Comparison of ENCODE assay signal across 14 cellular contexts in the genomic region with DNA sequence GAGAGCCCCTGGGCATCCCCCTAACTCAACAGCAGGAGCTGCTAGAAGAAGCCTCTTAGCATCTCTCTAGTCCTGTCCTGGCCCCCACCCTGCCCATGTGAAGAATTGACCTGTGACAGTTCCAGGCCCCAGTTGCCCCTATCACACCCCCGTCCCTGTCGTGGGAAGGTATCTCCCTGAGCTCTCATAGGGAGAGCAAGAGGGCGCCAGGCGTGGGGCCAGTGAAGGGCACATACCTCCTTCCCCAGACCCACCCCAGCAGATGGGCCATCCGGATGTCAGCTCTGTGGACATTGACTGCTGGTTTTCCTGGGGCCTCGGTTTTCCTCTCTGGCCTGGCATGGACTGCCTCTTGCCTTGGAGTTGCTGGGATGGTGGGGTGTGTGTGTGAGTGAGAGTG. TPM values are rescaled to one million over a fixed set of nuclear protein-coding genes. Genes with fewer than 3 reads are reported as not detected.
DNase-seq lines count a peak whose midpoint lies in the region; ATAC-seq and TF ChIP-seq lines count a peak whose summit lies in the region.
"Had no signal": no experiment of that assay in that cellular context is flagged by ENCODE, and none has a peak within 500 bp of the region (broad histone marks: within the 10 kb centered on the region; RNA-seq: fewer than 3 reads in every experiment).

No MANE protein-coding gene starts in this region.

- CTCF ChIA-PET in activated CD4-positive, alpha-beta memory T cell treated with anti-CD3 and anti-CD28 coated beads, Interleukin-2, amount 10 ng/mL, durations not matched to agents 7 days and 5 days (lab: Charles Lee), result interaction anchor here (1.7 kb wide), 1 partner anchor 22 kb away, joined by 3 read pairs; no protein-coding TSS in a partner anchor

- H3K27me3 Mint-ChIP-seq in activated naive CD4-positive, alpha-beta T cell treated with anti-CD3 and anti-CD28 coated beads, Interleukin-2, amount 50 U/mL, for 24 hours, result no peaks in the 10 kb centered on the region
- no peaks in the 10 kb centered on the region for H3K27me3 Mint-ChIP-seq in activated CD4-positive, alpha-beta memory T cell treated with anti-CD3 and anti-CD28 coated beads, Interleukin-2, amount 10 ng/mL, durations not matched to agents 7 days and 5 days

- H3K9me3 ChIP-seq in upper lobe of left lung (no peaks in the 10 kb centered on the region), testis (no peaks in the 10 kb centered on the region)
- H3K9me3 ChIP-seq: right lobe of liver had no signal

- peak overlapping the region; percentile 48 for H3K27ac Mint-ChIP-seq in activated naive CD4-positive, alpha-beta T cell treated with anti-CD3 and anti-CD28 coated beads, Interleukin-2, amount 50 U/mL, for 24 hours
- peak overlapping the region; percentile 94 for H3K27ac Mint-ChIP-seq in activated CD4-positive, alpha-beta memory T cell treated with anti-CD3 and anti-CD28 coated beads, Interleukin-2, amount 10 ng/mL, durations not matched to agents 7 days and 5 days

- no peaks in the 10 kb centered on the region for H3K9me3 Mint-ChIP-seq in activated naive CD4-positive, alpha-beta T cell treated with anti-CD3 and anti-CD28 coated beads, Interleukin-2, amount 50 U/mL, for 24 hours
- H3K9me3 Mint-ChIP-seq in activated CD4-positive, alpha-beta memory T cell treated with anti-CD3 and anti-CD28 coated beads, Interleukin-2, amount 10 ng/mL, durations not matched to agents 7 days and 5 days, result no peaks in the 10 kb centered on the region
- H3K9me3 Mint-ChIP-seq: neural crest cell had no signal

- no peak for TF ChIP-seq CTCF in upper lobe of left lung (IDR thresholded peaks at IDR 0.05)
- no peak for TF ChIP-seq CTCF in testis (IDR thresholded peaks at IDR 0.05)

- POLR2A ChIA-PET in activated CD4-positive, alpha-beta memory T cell treated with anti-CD3 and anti-CD28 coated beads, Interleukin-2, amount 10 ng/mL, durations not matched to agents 7 days and 5 days (lab: Charles Lee), result interaction anchor here (1.0 to 6.6 kb wide), 5 partner anchors 16 to 30 kb away, joined by 4 to 63 read pairs (median 24); a partner anchor contains a TSS

- H3K4me3 ChIP-seq in upper lobe of left lung (no peak overlapping the region), testis (no peak overlapping the region)
- H3K4me3 ChIP-seq: right lobe of liver had no signal

- H3K4me1 Mint-ChIP-seq in activated naive CD4-positive, alpha-beta T cell treated with anti-CD3 and anti-CD28 coated beads, Interleukin-2, amount 50 U/mL, for 24 hours, result peaks cover 76% of the 10 kb centered on the region
- H3K4me1 Mint-ChIP-seq in activated CD4-positive, alpha-beta memory T cell treated with anti-CD3 and anti-CD28 coated beads, Interleukin-2, amount 10 ng/mL, durations not matched to agents 7 days and 5 days, result peaks cover 83% of the 10 kb centered on the region

- peak overlapping the region; percentile 43 for H3K27ac ChIP-seq in layer of hippocampus (ENCODE audit: low read depth, low read length)
- H3K27ac ChIP-seq in upper lobe of left lung, result peak overlapping the region in 3 of 4 donors; percentile 19 to 80 (median 67)
- H3K27ac ChIP-seq in testis, result no peak overlapping the region

- peak overlapping the region; percentile 12 for H3K4me3 Mint-ChIP-seq in activated naive CD4-positive, alpha-beta T cell treated with anti-CD3 and anti-CD28 coated beads, Interleukin-2, amount 50 U/mL, for 24 hours
- no peak overlapping the region for H3K4me3 Mint-ChIP-seq in activated CD4-positive, alpha-beta memory T cell treated with anti-CD3 and anti-CD28 coated beads, Interleukin-2, amount 10 ng/mL, durations not matched to agents 7 days and 5 days
- H3K4me3 Mint-ChIP-seq: neural crest cell had no signal

- H3K27me3 ChIP-seq in layer of hippocampus (ENCODE audit: control insufficient read depth, insufficient read depth, low read length) (no peaks in the 10 kb centered on the region), upper lobe of left lung (no peaks in the 10 kb centered on the region), testis (no peaks in the 10 kb centered on the region)
- H3K27me3 ChIP-seq: right lobe of liver had no signal

- TF ChIP-seq POLR2A in upper lobe of left lung (IDR thresholded peaks at IDR 0.05) (no peak), testis (IDR thresholded peaks at IDR 0.05) (no peak)

- DNase-seq in activated naive CD4-positive, alpha-beta T cell (lab: John Stamatoyannopoulos, UW), result no peak
- DNase-seq in activated CD4-positive, alpha-beta memory T cell treated with anti-CD3 and anti-CD28 coated beads, Interleukin-2, amount 10 ng/mL, durations not matched to agents 7 days and 5 days, result no peak
- no peak for DNase-seq in upper lobe of left lung
- no peak for DNase-seq in testis
- DNase-seq: left ventricle myocardium superior; NCI-H1105; right lobe of liver; SHP77 treated with DMSO at 0.1 percent for 48 hours; stimulated activated naive CD4-positive, alpha-beta T cell treated with Interleukin-2 at 50 U/mL for 16 hours had no signal

- no peak for TF ChIP-seq EP300 in upper lobe of left lung (IDR thresholded peaks at IDR 0.05)

- WGBS in upper lobe of left lung, 2 donors, result 78 to 86% methylated on average over 1 to 6 of the region's 6 CpGs
- 72 to 85% methylated on average over 4 to 6 of the region's 6 CpGs for WGBS in testis, 2 donors

- intact Hi-C loops in testis (cut with DNase I; ENCODE audit: low total_unique reads), result no loop called here

- peaks cover 31% of the 10 kb centered on the region for H3K36me3 Mint-ChIP-seq in activated naive CD4-positive, alpha-beta T cell treated with anti-CD3 and anti-CD28 coated beads, Interleukin-2, amount 50 U/mL, for 24 hours
- peaks cover 57% of the 10 kb centered on the region for H3K36me3 Mint-ChIP-seq in activated CD4-positive, alpha-beta memory T cell treated with anti-CD3 and anti-CD28 coated beads, Interleukin-2, amount 10 ng/mL, durations not matched to agents 7 days and 5 days (ENCODE audit: low read depth)

- H3K4me1 ChIP-seq in upper lobe of left lung (peaks cover 43 to 58% (median 48%) of the 10 kb centered on the region in 4 donors), testis (peaks cover 31% of the 10 kb centered on the region)

- ATAC-seq in upper lobe of left lung (ENCODE audit: low FRiP score in 2 of 2) (no peak), GM18498 (IDR thresholded peaks at IDR 0.05; ENCODE audit: unreplicated experiment) (no peak), HG03280 (IDR thresholded peaks at IDR 0.05; ENCODE audit: unreplicated experiment) (no peak)

- H3K36me3 ChIP-seq in upper lobe of left lung (peaks cover 0 to 5% (median under 1%) of the 10 kb centered on the region in 4 donors), testis (ENCODE audit: low read depth, missing control alignments) (no peaks in the 10 kb centered on the region)
- H3K36me3 ChIP-seq: right lobe of liver had no signal

RNA-seq across cellular contexts. Expression of a gene that starts 29.5 kb away (rescaled TPM):
- total RNA-seq in activated CD4-positive, alpha-beta memory T cell treated with anti-CD3 and anti-CD28 coated beads, Interleukin-2, amount 10 ng/mL, durations not matched to agents 7 days and 5 days, result 100 to 1,000 TPM; 193 to 208 TPM
- total RNA-seq in upper lobe of left lung, result 100 to 1,000 TPM in 2 of 6 donors, 10 to 100 TPM in 4; 29.8 to 148 (median 69.9) TPM
- total RNA-seq in testis, result 10 to 100 TPM in 1 of 2 donors, 1 to 10 TPM in 1; 5.0 to 13.0 TPM
- polyA plus RNA-seq in testis (ENCODE audit: insufficient read depth, low read depth, low replicate concordance), result 13.7 TPM

Comparison
In these comparisons a context has a peak if more than half of its experiments do, and no peak if none do; other contexts are left out.
1. H3K27ac ChIP-seq: peak in layer of hippocampus (single experiment) and upper lobe of left lung (3 of 4); none in testis (0 of 2).